In genomic region chr22:38246692-38247091, GRCh38 we compare ENCODE assay signal across 1 cellular context.
TF ChIP-seq lines count a peak whose summit lies in the region.

No MANE protein-coding gene starts in this region.

TF ChIP-seq in SK-N-SH treated with all-trans-retinoic acid at 6 μM for 48 hours, 23 proteins besides CTCF, POLR2A, EP300 and RAD21 (continued from another document):
- TF ChIP-seq, protein P1, sequence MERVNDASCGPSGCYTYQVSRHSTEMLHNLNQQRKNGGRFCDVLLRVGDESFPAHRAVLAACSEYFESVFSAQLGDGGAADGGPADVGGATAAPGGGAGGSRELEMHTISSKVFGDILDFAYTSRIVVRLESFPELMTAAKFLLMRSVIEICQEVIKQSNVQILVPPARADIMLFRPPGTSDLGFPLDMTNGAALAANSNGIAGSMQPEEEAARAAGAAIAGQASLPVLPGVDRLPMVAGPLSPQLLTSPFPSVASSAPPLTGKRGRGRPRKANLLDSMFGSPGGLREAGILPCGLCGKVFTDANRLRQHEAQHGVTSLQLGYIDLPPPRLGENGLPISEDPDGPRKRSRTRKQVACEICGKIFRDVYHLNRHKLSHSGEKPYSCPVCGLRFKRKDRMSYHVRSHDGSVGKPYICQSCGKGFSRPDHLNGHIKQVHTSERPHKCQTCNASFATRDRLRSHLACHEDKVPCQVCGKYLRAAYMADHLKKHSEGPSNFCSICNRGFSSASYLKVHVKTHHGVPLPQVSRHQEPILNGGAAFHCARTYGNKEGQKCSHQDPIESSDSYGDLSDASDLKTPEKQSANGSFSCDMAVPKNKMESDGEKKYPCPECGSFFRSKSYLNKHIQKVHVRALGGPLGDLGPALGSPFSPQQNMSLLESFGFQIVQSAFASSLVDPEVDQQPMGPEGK (CRISPR knock-in tag; IDR thresholded peaks at IDR 0.05; ENCODE audit: borderline replicate concordance): no peak
- no peak for TF ChIP-seq ZC3H10 (CRISPR knock-in tag; IDR thresholded peaks at IDR 0.05)
